Comparison of ENCODE assay signal across 25 cellular contexts in genomic region chrX:32644476-32644875, GRCh38.
"Had no signal": no experiment of that assay in that cellular context is flagged by ENCODE, and none has a peak within 500 bp of the region (broad histone marks: within the 10 kb centered on the region; RNA-seq: fewer than 3 reads in every experiment).

No MANE protein-coding gene starts in this region.

- H3K9me3 ChIP-seq: left ventricle myocardium inferior, lower lobe of right lung, psoas muscle, right lobe of liver, stomach, thoracic aorta had no signal

- H3K4me3 ChIP-seq: left ventricle myocardium inferior, lower lobe of right lung, psoas muscle, right lobe of liver, stomach, thoracic aorta had no signal

- H3K27ac ChIP-seq: foreskin keratinocyte, left ventricle myocardium inferior, lower lobe of right lung, parathyroid adenoma, psoas muscle, right lobe of liver, stomach, thoracic aorta had no signal

- DNase-seq: cerebellar nuclear complex; erythroblast; foreskin keratinocyte; kidney; left cardiac atrium; left ventricle myocardium inferior; lower lobe of right lung; naive B cell; psoas muscle; retina; right lobe of liver; stimulated activated CD4-positive, alpha-beta T cell treated with anti-CD3 and anti-CD28 coated beads, Interleukin-15, amount 100 ng/mL, for 24 hours; stimulated activated CD4-positive, alpha-beta T cell treated with anti-CD3 and anti-CD28 coated beads, Interleukin-1b, Interleukin-23, amount 100 ng/mL, for 48 hours; stimulated activated CD4-positive, alpha-beta T cell treated with anti-CD3 and anti-CD28 coated beads, Interleukin-4, amount 100 ng/mL, for 24 hours; stomach; substantia nigra; trophoblast cell had no signal

- ATAC-seq: foreskin keratinocyte; left cardiac atrium; lower lobe of right lung; psoas muscle; right lobe of liver; stimulated activated memory B cell treated with anti-CD40 and anti-IgM and Interleukin-4, amounts not matched to agents 10 μg/mL and 1 μg/mL and 100 μg/mL, for 72 hours had no signal

- H3K4me1 Mint-ChIP-seq: memory B cell; naive B cell; stimulated activated memory B cell treated with anti-CD40 and anti-IgM and Interleukin-4, amounts not matched to agents 10 μg/mL and 1 μg/mL and 100 μg/mL, for 72 hours had no signal

- H3K79me2 ChIP-seq: parathyroid adenoma had no signal

- H3K27me3 ChIP-seq: foreskin keratinocyte, right lobe of liver, stomach had no signal

- H3K27ac Mint-ChIP-seq: dendritic cell treated with granulocyte-macrophage colony-stimulating factor and Interleukin-4, amounts not matched to agents 40 ng/mL and 50 ng/mL, for 4 days; memory B cell; naive B cell; nephron; stimulated activated memory B cell treated with anti-CD40 and anti-IgM and Interleukin-4, amounts not matched to agents 10 μg/mL and 1 μg/mL and 100 μg/mL, for 72 hours had no signal

- H2AFZ ChIP-seq: parathyroid adenoma had no signal

- H3K9ac ChIP-seq: parathyroid adenoma had no signal

- H3K36me3 ChIP-seq: left ventricle myocardium inferior, lower lobe of right lung, right lobe of liver, stomach, thoracic aorta had no signal

- H3K9me3 Mint-ChIP-seq: dendritic cell treated with granulocyte-macrophage colony-stimulating factor and Interleukin-4, amounts not matched to agents 40 ng/mL and 50 ng/mL, for 4 days; memory B cell; naive B cell; nephron; stimulated activated memory B cell treated with anti-CD40 and anti-IgM and Interleukin-4, amounts not matched to agents 10 μg/mL and 1 μg/mL and 100 μg/mL, for 72 hours had no signal

- H3K4me3 Mint-ChIP-seq: dendritic cell treated with granulocyte-macrophage colony-stimulating factor and Interleukin-4, amounts not matched to agents 40 ng/mL and 50 ng/mL, for 4 days; memory B cell; naive B cell; nephron; stimulated activated memory B cell treated with anti-CD40 and anti-IgM and Interleukin-4, amounts not matched to agents 10 μg/mL and 1 μg/mL and 100 μg/mL, for 72 hours had no signal

- FAIRE-seq: colon, endothelial cell of umbilical vein had no signal

- H3K27me3 Mint-ChIP-seq: dendritic cell treated with granulocyte-macrophage colony-stimulating factor and Interleukin-4, amounts not matched to agents 40 ng/mL and 50 ng/mL, for 4 days; memory B cell; naive B cell; stimulated activated memory B cell treated with anti-CD40 and anti-IgM and Interleukin-4, amounts not matched to agents 10 μg/mL and 1 μg/mL and 100 μg/mL, for 72 hours had no signal

- H3K36me3 Mint-ChIP-seq: memory B cell; naive B cell; stimulated activated memory B cell treated with anti-CD40 and anti-IgM and Interleukin-4, amounts not matched to agents 10 μg/mL and 1 μg/mL and 100 μg/mL, for 72 hours had no signal

- H3K4me1 ChIP-seq: foreskin keratinocyte, left ventricle myocardium inferior, lower lobe of right lung, parathyroid adenoma, psoas muscle, right lobe of liver, stomach had no signal
